ENCODE assay signal across 13 cellular contexts in the genomic region with DNA sequence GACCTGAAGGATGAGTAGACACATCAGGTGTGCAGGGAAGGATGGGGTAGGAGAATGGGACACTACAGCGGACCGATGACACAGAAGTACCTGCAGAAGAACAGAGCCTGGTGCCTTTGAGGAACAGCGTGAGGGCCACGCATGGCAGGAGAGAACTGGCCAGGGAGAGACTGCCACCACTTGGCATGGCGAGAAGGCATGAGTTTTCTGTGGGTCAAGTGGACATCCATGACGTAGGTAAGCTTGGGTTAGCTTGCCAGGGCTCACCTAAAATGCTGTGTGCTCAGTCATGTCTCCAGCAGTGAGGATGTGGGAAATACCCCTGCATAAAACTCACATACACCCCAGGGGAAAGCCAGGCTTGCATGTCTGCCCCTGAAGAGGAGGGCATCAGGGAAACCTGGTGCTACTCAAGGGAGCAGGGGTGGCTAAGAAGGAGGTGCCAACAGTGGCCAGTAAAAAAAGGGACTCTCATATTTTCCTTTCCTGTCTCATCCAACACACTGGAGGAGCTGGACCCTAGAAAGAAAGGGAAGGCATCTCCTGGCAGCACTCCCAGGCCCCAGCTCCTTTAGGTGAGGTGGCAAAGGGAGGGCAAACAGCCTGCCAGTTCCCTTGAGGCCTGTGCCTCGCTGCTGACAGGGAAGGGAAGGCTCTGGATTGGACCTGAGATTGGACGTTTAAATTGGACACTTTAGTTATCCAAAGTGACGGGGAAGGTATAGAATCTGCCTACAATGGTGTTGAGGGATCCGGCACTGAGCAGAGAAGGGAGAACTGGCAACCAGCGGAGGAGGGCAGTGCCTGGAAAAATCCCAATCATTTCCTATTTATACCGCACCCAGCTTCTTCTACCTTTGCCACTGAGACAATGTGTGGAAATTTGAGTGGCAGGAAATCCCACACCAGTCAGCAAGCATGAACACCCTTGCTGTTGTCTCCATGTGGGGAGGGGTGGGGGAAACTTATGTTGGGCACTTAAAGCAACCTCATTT.
"Had no signal": no experiment of that assay in that cellular context is flagged by ENCODE, and none has a peak within 500 bp of the region (broad histone marks: within the 10 kb centered on the region; RNA-seq: fewer than 3 reads in every experiment).

No MANE protein-coding gene starts in this region.

- ATAC-seq: activated CD8-positive, alpha-beta memory T cell treated with anti-CD3 and anti-CD28 coated beads, Interleukin-2, amount 10 ng/mL, durations not matched to agents 7 days and 5 days; T-helper 17 cell; upper lobe of right lung had no signal

- H3K4me3 Mint-ChIP-seq: activated CD4-positive, alpha-beta memory T cell treated with anti-CD3 and anti-CD28 coated beads for 36 hours; activated CD8-positive, alpha-beta memory T cell treated with anti-CD3 and anti-CD28 coated beads, Interleukin-2, amount 10 ng/mL, durations not matched to agents 7 days and 5 days; activated naive CD4-positive, alpha-beta T cell treated with anti-CD3 and anti-CD28 coated beads, Interleukin-2, amount 10 ng/mL, durations not matched to agents 7 days and 5 days; stimulated activated naive CD8-positive, alpha-beta T cell treated with anti-CD3 and anti-CD28 coated beads, Interleukin-15, Interleukin-2, amounts not matched to agents 100 ng/mL and 50 ng/mL, for 24 hours; T-helper 17 cell had no signal

- H3K36me3 ChIP-seq: ascending aorta, upper lobe of right lung, WERI-Rb-1 had no signal

- DNase-seq: activated CD4-positive, alpha-beta memory T cell treated with anti-CD3 and anti-CD28 coated beads for 36 hours; activated CD8-positive, alpha-beta memory T cell treated with anti-CD3 and anti-CD28 coated beads, Interleukin-2, amount 10 ng/mL, durations not matched to agents 7 days and 5 days; activated naive CD4-positive, alpha-beta T cell treated with anti-CD3 and anti-CD28 coated beads, Interleukin-2, amount 10 ng/mL, durations not matched to agents 7 days and 5 days; activated T-cell treated with anti-CD3 and anti-CD28 coated beads, Interleukin-2, amount 50 U/mL, for 1 hour; hippocampal formation; kidney; T-helper 17 cell; upper lobe of right lung; WERI-Rb-1 had no signal

- H3K9me3 ChIP-seq: ascending aorta, esophagus muscularis mucosa, upper lobe of right lung had no signal

- H3K9me3 Mint-ChIP-seq: activated CD4-positive, alpha-beta memory T cell treated with anti-CD3 and anti-CD28 coated beads for 36 hours; activated naive CD4-positive, alpha-beta T cell treated with anti-CD3 and anti-CD28 coated beads, Interleukin-2, amount 10 ng/mL, durations not matched to agents 7 days and 5 days; stimulated activated naive CD8-positive, alpha-beta T cell treated with anti-CD3 and anti-CD28 coated beads, Interleukin-15, Interleukin-2, amounts not matched to agents 100 ng/mL and 50 ng/mL, for 24 hours had no signal

- H3K4me1 Mint-ChIP-seq: activated CD8-positive, alpha-beta memory T cell treated with anti-CD3 and anti-CD28 coated beads, Interleukin-2, amount 10 ng/mL, durations not matched to agents 7 days and 5 days; T-helper 17 cell had no signal

- H3K27ac Mint-ChIP-seq: activated CD4-positive, alpha-beta memory T cell treated with anti-CD3 and anti-CD28 coated beads for 36 hours; activated CD8-positive, alpha-beta memory T cell treated with anti-CD3 and anti-CD28 coated beads, Interleukin-2, amount 10 ng/mL, durations not matched to agents 7 days and 5 days; activated naive CD4-positive, alpha-beta T cell treated with anti-CD3 and anti-CD28 coated beads, Interleukin-2, amount 10 ng/mL, durations not matched to agents 7 days and 5 days; stimulated activated naive CD8-positive, alpha-beta T cell treated with anti-CD3 and anti-CD28 coated beads, Interleukin-15, Interleukin-2, amounts not matched to agents 100 ng/mL and 50 ng/mL, for 24 hours; T-helper 17 cell had no signal

- H3K27ac ChIP-seq: ascending aorta, upper lobe of right lung, WERI-Rb-1 had no signal

- H3K36me3 Mint-ChIP-seq: activated CD4-positive, alpha-beta memory T cell treated with anti-CD3 and anti-CD28 coated beads for 36 hours; activated CD8-positive, alpha-beta memory T cell treated with anti-CD3 and anti-CD28 coated beads, Interleukin-2, amount 10 ng/mL, durations not matched to agents 7 days and 5 days; activated naive CD4-positive, alpha-beta T cell treated with anti-CD3 and anti-CD28 coated beads, Interleukin-2, amount 10 ng/mL, durations not matched to agents 7 days and 5 days had no signal

- H3K27me3 ChIP-seq: ascending aorta, esophagus muscularis mucosa, upper lobe of right lung had no signal

- H3K4me3 ChIP-seq: ascending aorta, esophagus muscularis mucosa, smooth muscle cell, upper lobe of right lung had no signal
